In the genomic region with DNA sequence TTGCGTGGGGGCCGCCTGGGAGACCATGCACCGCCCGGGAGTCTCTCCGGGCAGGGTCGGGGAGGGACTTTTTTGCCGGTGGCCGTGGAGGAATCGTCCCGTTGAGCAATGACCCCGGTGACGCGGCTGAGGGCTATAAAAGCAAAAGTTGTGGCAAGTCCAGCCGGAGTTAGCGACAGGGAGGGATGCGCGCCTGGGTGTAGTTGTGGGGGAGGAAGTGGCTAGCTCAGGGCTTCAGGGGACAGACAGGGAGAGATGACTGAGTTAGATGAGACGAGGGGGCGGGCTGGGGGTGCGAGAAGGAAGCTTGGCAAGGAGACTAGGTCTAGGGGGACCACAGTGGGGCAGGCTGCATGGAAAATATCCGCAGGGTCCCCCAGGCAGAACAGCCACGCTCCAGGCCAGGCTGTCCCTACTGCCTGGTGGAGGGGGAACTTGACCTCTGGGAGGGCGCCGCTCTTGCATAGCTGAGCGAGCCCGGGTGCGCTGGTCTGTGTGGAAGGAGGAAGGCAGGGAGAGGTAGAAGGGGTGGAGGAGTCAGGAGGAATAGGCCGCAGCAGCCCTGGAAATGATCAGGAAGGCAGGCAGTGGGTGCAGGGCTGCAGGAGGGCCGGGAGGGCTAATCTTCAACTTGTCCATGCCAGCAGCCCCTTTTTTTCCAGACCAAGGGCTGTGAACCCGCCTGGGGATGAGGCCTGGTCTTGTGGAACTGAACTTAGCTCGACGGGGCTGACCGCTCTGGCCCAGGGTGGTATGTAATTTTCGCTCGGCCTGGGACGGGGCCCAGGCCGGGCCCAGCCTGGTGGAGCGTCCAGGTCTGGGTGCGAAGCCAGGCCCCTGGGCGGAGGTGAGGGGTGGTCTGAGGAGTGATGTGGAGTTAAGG, we compare ENCODE assay signal across 1 cellular context.
TF ChIP-seq lines count a peak whose summit lies in the region.

A gene (plus strand): TSS at position 166 of the 883 bp plus-strand sequence.

TF ChIP-seq in GM23338, 12 proteins besides CTCF, POLR2A, EP300 and RAD21 (continued from another document):
- TF ChIP-seq, protein P1, sequence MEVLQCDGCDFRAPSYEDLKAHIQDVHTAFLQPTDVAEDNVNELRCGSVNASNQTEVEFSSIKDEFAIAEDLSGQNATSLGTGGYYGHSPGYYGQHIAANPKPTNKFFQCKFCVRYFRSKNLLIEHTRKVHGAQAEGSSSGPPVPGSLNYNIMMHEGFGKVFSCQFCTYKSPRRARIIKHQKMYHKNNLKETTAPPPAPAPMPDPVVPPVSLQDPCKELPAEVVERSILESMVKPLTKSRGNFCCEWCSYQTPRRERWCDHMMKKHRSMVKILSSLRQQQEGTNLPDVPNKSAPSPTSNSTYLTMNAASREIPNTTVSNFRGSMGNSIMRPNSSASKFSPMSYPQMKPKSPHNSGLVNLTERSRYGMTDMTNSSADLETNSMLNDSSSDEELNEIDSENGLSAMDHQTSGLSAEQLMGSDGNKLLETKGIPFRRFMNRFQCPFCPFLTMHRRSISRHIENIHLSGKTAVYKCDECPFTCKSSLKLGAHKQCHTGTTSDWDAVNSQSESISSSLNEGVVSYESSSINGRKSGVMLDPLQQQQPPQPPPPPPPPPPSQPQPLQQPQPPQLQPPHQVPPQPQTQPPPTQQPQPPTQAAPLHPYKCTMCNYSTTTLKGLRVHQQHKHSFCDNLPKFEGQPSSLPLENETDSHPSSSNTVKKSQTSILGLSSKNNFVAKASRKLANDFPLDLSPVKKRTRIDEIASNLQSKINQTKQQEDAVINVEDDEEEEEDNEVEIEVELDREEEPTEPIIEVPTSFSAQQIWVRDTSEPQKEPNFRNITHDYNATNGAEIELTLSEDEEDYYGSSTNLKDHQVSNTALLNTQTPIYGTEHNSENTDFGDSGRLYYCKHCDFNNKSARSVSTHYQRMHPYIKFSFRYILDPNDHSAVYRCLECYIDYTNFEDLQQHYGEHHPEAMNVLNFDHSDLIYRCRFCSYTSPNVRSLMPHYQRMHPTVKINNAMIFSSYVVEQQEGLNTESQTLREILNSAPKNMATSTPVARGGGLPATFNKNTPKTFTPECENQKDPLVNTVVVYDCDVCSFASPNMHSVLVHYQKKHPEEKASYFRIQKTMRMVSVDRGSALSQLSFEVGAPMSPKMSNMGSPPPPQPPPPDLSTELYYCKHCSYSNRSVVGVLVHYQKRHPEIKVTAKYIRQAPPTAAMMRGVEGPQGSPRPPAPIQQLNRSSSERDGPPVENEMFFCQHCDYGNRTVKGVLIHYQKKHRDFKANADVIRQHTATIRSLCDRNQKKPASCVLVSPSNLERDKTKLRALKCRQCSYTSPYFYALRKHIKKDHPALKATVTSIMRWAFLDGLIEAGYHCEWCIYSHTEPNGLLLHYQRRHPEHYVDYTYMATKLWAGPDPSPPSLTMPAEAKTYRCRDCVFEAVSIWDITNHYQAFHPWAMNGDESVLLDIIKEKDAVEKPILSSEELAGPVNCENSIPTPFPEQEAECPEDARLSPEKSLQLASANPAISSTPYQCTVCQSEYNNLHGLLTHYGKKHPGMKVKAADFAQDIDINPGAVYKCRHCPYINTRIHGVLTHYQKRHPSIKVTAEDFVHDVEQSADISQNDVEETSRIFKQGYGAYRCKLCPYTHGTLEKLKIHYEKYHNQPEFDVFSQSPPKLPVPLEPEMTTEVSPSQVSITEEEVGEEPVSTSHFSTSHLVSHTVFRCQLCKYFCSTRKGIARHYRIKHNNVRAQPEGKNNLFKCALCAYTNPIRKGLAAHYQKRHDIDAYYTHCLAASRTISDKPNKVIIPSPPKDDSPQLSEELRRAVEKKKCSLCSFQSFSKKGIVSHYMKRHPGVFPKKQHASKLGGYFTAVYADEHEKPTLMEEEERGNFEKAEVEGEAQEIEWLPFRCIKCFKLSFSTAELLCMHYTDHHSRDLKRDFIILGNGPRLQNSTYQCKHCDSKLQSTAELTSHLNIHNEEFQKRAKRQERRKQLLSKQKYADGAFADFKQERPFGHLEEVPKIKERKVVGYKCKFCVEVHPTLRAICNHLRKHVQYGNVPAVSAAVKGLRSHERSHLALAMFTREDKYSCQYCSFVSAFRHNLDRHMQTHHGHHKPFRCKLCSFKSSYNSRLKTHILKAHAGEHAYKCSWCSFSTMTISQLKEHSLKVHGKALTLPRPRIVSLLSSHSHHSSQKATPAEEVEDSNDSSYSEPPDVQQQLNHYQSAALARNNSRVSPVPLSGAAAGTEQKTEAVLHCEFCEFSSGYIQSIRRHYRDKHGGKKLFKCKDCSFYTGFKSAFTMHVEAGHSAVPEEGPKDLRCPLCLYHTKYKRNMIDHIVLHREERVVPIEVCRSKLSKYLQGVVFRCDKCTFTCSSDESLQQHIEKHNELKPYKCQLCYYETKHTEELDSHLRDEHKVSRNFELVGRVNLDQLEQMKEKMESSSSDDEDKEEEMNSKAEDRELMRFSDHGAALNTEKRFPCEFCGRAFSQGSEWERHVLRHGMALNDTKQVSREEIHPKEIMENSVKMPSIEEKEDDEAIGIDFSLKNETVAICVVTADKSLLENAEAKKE (CRISPR knock-in tag; IDR thresholded peaks at IDR 0.05), result peak; percentile 51; the same call in 1 of the 2 replicates
TF ChIP-seq in GM23338: peak in this region for 3.
